ENCODE assay signal across 12 cellular contexts in genomic region chr12:11834104-11834812, GRCh38.
DNase-seq lines count a peak whose midpoint lies in the region; TF ChIP-seq lines count a peak whose summit lies in the region.
"Had no signal": no experiment of that assay in that cellular context is flagged by ENCODE, and none has a peak within 500 bp of the region (broad histone marks: within the 10 kb centered on the region; RNA-seq: fewer than 3 reads in every experiment).

No MANE protein-coding gene starts in this region.

- H3K9me3 ChIP-seq in breast epithelium (no peaks in the 10 kb centered on the region), transverse colon (no peaks in the 10 kb centered on the region)

- H3K27me3 Mint-ChIP-seq in MCF 10A (ENCODE audit: insufficient read depth, unreplicated experiment), result no peaks in the 10 kb centered on the region
- no peaks in the 10 kb centered on the region for H3K27me3 Mint-ChIP-seq in activated CD4-positive, alpha-beta memory T cell treated with anti-CD3 and anti-CD28 coated beads, Interleukin-2, amount 10 ng/mL, durations not matched to agents 7 days and 5 days
- H3K27me3 Mint-ChIP-seq: CD4-positive, CD25-positive, alpha-beta regulatory T cell had no signal

- no peak for TF ChIP-seq POLR2A in breast epithelium (IDR thresholded peaks at IDR 0.05)
- TF ChIP-seq POLR2A in transverse colon (IDR thresholded peaks at IDR 0.05), result no peak

- POLR2A ChIA-PET in MCF 10A (lab: Yijun Ruan, JAX), result interaction anchor here (0.6 to 1.9 kb wide), 5 partner anchors 9 to 185 kb away, joined by 3 to 7 read pairs (median 3); partner anchors contain the start of gene ETV6
- POLR2A ChIA-PET in activated CD4-positive, alpha-beta memory T cell treated with anti-CD3 and anti-CD28 coated beads, Interleukin-2, amount 10 ng/mL, durations not matched to agents 7 days and 5 days (lab: Charles Lee), result interaction anchor here (2.1 kb wide), 1 partner anchor 10 kb away, joined by 8 read pairs; no protein-coding TSS in a partner anchor

- 13 to 32% methylated on average over 2 to 4 of the region's 4 CpGs for WGBS in transverse colon (ENCODE audit: low coverage in 1 of 2), 2 donors

- peak overlapping the region; percentile 32 for H3K27ac Mint-ChIP-seq in MCF 10A (ENCODE audit: low read depth, unreplicated experiment)
- H3K27ac Mint-ChIP-seq in activated CD4-positive, alpha-beta memory T cell treated with anti-CD3 and anti-CD28 coated beads, Interleukin-2, amount 10 ng/mL, durations not matched to agents 7 days and 5 days, result peak overlapping the region; percentile 28

- peaks cover 13% of the 10 kb centered on the region for H3K36me3 Mint-ChIP-seq in MCF 10A (ENCODE audit: insufficient read depth, unreplicated experiment)
- peaks cover 12% of the 10 kb centered on the region for H3K36me3 Mint-ChIP-seq in activated CD4-positive, alpha-beta memory T cell treated with anti-CD3 and anti-CD28 coated beads, Interleukin-2, amount 10 ng/mL, durations not matched to agents 7 days and 5 days (ENCODE audit: low read depth)

- peaks cover 23% of the 10 kb centered on the region for H3K4me1 Mint-ChIP-seq in MCF 10A (ENCODE audit: insufficient read depth, unreplicated experiment)
- peaks cover 45% of the 10 kb centered on the region for H3K4me1 Mint-ChIP-seq in activated CD4-positive, alpha-beta memory T cell treated with anti-CD3 and anti-CD28 coated beads, Interleukin-2, amount 10 ng/mL, durations not matched to agents 7 days and 5 days

- in situ Hi-C loops in transverse colon (cut with MboI; ENCODE audit: low pct_ligation_motif_present in 1 of 4, low pct_unique_long_range_greater_than_20kb in 1 of 4, low sequenced_read_pairs in 3 of 4), result no loop called here

- CTCF ChIA-PET in MCF 10A (lab: Yijun Ruan, JAX), result interaction anchor here (1.0 kb wide), 1 partner anchor 199 kb away, joined by 3 read pairs; no protein-coding TSS in a partner anchor
- CTCF ChIA-PET in activated CD4-positive, alpha-beta memory T cell treated with anti-CD3 and anti-CD28 coated beads, Interleukin-2, amount 10 ng/mL, durations not matched to agents 7 days and 5 days (lab: Charles Lee), result no interaction called here

- intact Hi-C loops in MCF 10A (cut with micrococcal nuclease), result loop anchor here (10.0 kb wide), 1 partner anchor 249 kb away; no protein-coding TSS in a partner anchor
- intact Hi-C loops in breast epithelium (cut with DNase I; ENCODE audit: low total_unique reads), result no loop called here
- intact Hi-C loops in transverse colon (cut with DNase I; ENCODE audit: low total_unique reads), result no loop called here
- intact Hi-C loops in posterior vena cava (cut with DNase I), result no loop called here

- TF ChIP-seq CTCF in MCF 10A (IDR thresholded peaks at IDR 0.05; ENCODE audit: unreplicated experiment) (no peak), breast epithelium (IDR thresholded peaks at IDR 0.05) (no peak), fibroblast of villous mesenchyme (IDR thresholded peaks at IDR 0.05; ENCODE audit: insufficient read depth, low read depth, low read length) (no peak), transverse colon (IDR thresholded peaks at IDR 0.05) (no peak)

- no peak overlapping the region for H3K4me3 Mint-ChIP-seq in MCF 10A (ENCODE audit: unreplicated experiment)
- H3K4me3 Mint-ChIP-seq in activated CD4-positive, alpha-beta memory T cell treated with anti-CD3 and anti-CD28 coated beads, Interleukin-2, amount 10 ng/mL, durations not matched to agents 7 days and 5 days, result no peak overlapping the region
- H3K4me3 Mint-ChIP-seq: CD4-positive, CD25-positive, alpha-beta regulatory T cell had no signal

- no peak for TF ChIP-seq EP300 in transverse colon (IDR thresholded peaks at IDR 0.05; ENCODE audit: low read depth)

- H3K4me3 ChIP-seq in breast epithelium, result no peak overlapping the region
- H3K4me3 ChIP-seq in fibroblast of villous mesenchyme (ENCODE audit: low read depth, low read length), result no peak overlapping the region
- no peak overlapping the region for H3K4me3 ChIP-seq in transverse colon

- H3K4me1 ChIP-seq in breast epithelium, result peaks cover 0 to 34% of the 10 kb centered on the region in 2 donors
- H3K4me1 ChIP-seq in transverse colon, result peaks cover 29 to 91% (median 54%) of the 10 kb centered on the region in 4 donors

- no peaks in the 10 kb centered on the region for H3K27me3 ChIP-seq in breast epithelium
- H3K27me3 ChIP-seq in transverse colon, result no peaks in the 10 kb centered on the region

- no peaks in the 10 kb centered on the region for H3K9me3 Mint-ChIP-seq in MCF 10A (ENCODE audit: unreplicated experiment)
- H3K9me3 Mint-ChIP-seq in activated CD4-positive, alpha-beta memory T cell treated with anti-CD3 and anti-CD28 coated beads, Interleukin-2, amount 10 ng/mL, durations not matched to agents 7 days and 5 days, result no peaks in the 10 kb centered on the region
- H3K9me3 Mint-ChIP-seq: CD4-positive, CD25-positive, alpha-beta regulatory T cell had no signal

- DNase-seq in MCF 10A (ENCODE audit: unreplicated experiment) (peak; percentile 44), breast epithelium (ENCODE audit: low spot score in 2 of 2) (no peak), fibroblast of villous mesenchyme (ENCODE audit: low read depth) (peak; percentile 75), transverse colon (no peak), posterior vena cava (ENCODE audit: low spot score) (no peak), inferior parietal cortex (ENCODE audit: extremely low spot score) (no peak), SHP77 treated with DMSO at 0.1 percent for 48 hours (lab: John Stamatoyannopoulos, UW) (no peak)
- DNase-seq in activated CD4-positive, alpha-beta memory T cell treated with anti-CD3 and anti-CD28 coated beads, Interleukin-2, amount 10 ng/mL, durations not matched to agents 7 days and 5 days, result no peak
- DNase-seq: CD4-positive, CD25-positive, alpha-beta regulatory T cell; left colon; NCI-H1417; substantia nigra had no signal

- no TSS peak for BruUV-seq in MCF 10A (replicated peaks; lab: Mats Ljungman, UMichigan)

- H3K36me3 ChIP-seq in breast epithelium (no peaks in the 10 kb centered on the region), transverse colon (no peaks in the 10 kb centered on the region)

- H3K27ac ChIP-seq in breast epithelium (peak overlapping the region in 1 of 2 donors; percentile 2), transverse colon (peak overlapping the region in 3 of 4 donors; percentile 30 to 85 (median 40))

Comparison
In these comparisons a context has a peak if more than half of its experiments do, and no peak if none do; other contexts are left out.
1. DNase-seq: peak in MCF 10A (single experiment) and fibroblast of villous mesenchyme (single experiment); none in breast epithelium (0 of 2), activated CD4-positive, alpha-beta memory T cell treated with anti-CD3 and anti-CD28 coated beads, Interleukin-2, amount 10 ng/mL, durations not matched to agents 7 days and 5 days (single experiment), transverse colon (single experiment), posterior vena cava (single experiment), inferior parietal cortex (single experiment) and SHP77 treated with DMSO at 0.1 percent for 48 hours (single experiment).